18 cellular contexts compared by ENCODE assay signal in the genomic region with DNA sequence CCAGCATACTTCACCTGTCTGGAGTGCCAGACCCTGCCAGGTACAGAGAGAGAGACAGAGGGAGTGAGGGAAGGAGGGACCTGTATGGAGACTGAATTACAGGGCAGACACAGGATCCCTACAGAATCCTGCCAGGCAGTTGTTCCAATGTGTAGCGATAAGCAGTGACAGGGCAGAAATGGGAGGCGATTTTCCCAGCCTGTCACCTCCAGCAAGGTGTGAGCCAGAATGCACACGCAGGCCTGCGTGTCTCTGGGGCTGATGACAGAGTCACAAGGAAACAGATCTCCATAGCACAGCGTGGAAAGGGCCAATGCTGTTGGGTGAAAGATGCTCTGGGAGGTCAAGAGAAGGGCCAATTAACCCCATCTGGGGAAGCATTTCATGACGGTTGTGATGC.
DNase-seq lines count a peak whose midpoint lies in the region; ATAC-seq, FAIRE-seq and TF ChIP-seq lines count a peak whose summit lies in the region.
"Had no signal": no experiment of that assay in that cellular context is flagged by ENCODE, and none has a peak within 500 bp of the region (broad histone marks: within the 10 kb centered on the region; RNA-seq: fewer than 3 reads in every experiment).

No MANE protein-coding gene starts in this region.

- no peak for TF ChIP-seq POLR2A in GM12892 (IDR thresholded peaks at IDR 0.05; ENCODE audit: low read depth, low read length)

- FAIRE-seq in GM12892 (lab: Jason Lieb, UNC): peak; percentile 40
- FAIRE-seq: kidney had no signal

- 77% methylated on average over 6 of the region's 6 CpGs for WGBS in mammary epithelial cell (ENCODE audit: low coverage, missing lambda C conversion rate)

- POLR2A ChIA-PET in activated CD4-positive, alpha-beta T cell treated with anti-CD3 and anti-CD28 coated beads, Interleukin-2, amount 10 ng/mL, durations not matched to agents 7 days and 5 days (lab: Charles Lee): no interaction called here
- POLR2A ChIA-PET in activated naive CD8-positive, alpha-beta T cell treated with anti-CD3 and anti-CD28 coated beads, Interleukin-2, amount 10 ng/mL, durations not matched to agents 7 days and 5 days (lab: Charles Lee): interaction anchor here (1.1 kb wide), 1 partner anchor 15 kb away, joined by 5 read pairs; no protein-coding TSS in a partner anchor

- H3K36me3 ChIP-seq in mammary epithelial cell (ENCODE audit: insufficient read depth, low read length): no peaks in the 10 kb centered on the region
- H3K36me3 ChIP-seq: neural progenitor cell, stomach, upper lobe of left lung had no signal

- peaks cover 92% of the 10 kb centered on the region for H3K4me1 Mint-ChIP-seq in activated CD4-positive, alpha-beta T cell treated with anti-CD3 and anti-CD28 coated beads, Interleukin-2, amount 10 ng/mL, durations not matched to agents 7 days and 5 days
- peaks cover 67% of the 10 kb centered on the region for H3K4me1 Mint-ChIP-seq in activated naive CD8-positive, alpha-beta T cell treated with anti-CD3 and anti-CD28 coated beads, Interleukin-2, amount 10 ng/mL, durations not matched to agents 7 days and 5 days
- peaks cover 82 to 83% of the 10 kb centered on the region in 2 donors for H3K4me1 Mint-ChIP-seq in natural killer cell

- no peaks in the 10 kb centered on the region for H3K79me2 ChIP-seq in mammary epithelial cell (ENCODE audit: insufficient read depth, low read length)

- H3K9me3 Mint-ChIP-seq in activated CD4-positive, alpha-beta T cell treated with anti-CD3 and anti-CD28 coated beads, Interleukin-2, amount 10 ng/mL, durations not matched to agents 7 days and 5 days: no peaks in the 10 kb centered on the region
- H3K9me3 Mint-ChIP-seq in activated naive CD8-positive, alpha-beta T cell treated with anti-CD3 and anti-CD28 coated beads, Interleukin-2, amount 10 ng/mL, durations not matched to agents 7 days and 5 days: no peaks in the 10 kb centered on the region
- H3K9me3 Mint-ChIP-seq in natural killer cell: no peaks in the 10 kb centered on the region
- H3K9me3 Mint-ChIP-seq: neural progenitor cell had no signal

- no peak for ATAC-seq in activated naive CD8-positive, alpha-beta T cell treated with anti-CD3 and anti-CD28 coated beads, Interleukin-2, amount 10 ng/mL, durations not matched to agents 7 days and 5 days (ENCODE audit: low read depth)
- ATAC-seq in natural killer cell: no peak
- ATAC-seq: HCT116 had no signal

- H3K27me3 Mint-ChIP-seq in activated CD4-positive, alpha-beta T cell treated with anti-CD3 and anti-CD28 coated beads, Interleukin-2, amount 10 ng/mL, durations not matched to agents 7 days and 5 days: no peaks in the 10 kb centered on the region
- no peaks in the 10 kb centered on the region for H3K27me3 Mint-ChIP-seq in activated naive CD8-positive, alpha-beta T cell treated with anti-CD3 and anti-CD28 coated beads, Interleukin-2, amount 10 ng/mL, durations not matched to agents 7 days and 5 days
- no peaks in the 10 kb centered on the region for H3K27me3 Mint-ChIP-seq in natural killer cell (ENCODE audit: low read depth in 2 of 2)

- peaks cover 27% of the 10 kb centered on the region for H3K4me1 ChIP-seq in mammary epithelial cell (ENCODE audit: insufficient read depth, low read length)
- H3K4me1 ChIP-seq: neural progenitor cell had no signal

- no peak overlapping the region for H3K9ac ChIP-seq in mammary epithelial cell (ENCODE audit: insufficient read depth, low read length)
- H3K9ac ChIP-seq: neural progenitor cell, SK-N-SH had no signal

- H3K4me3 ChIP-seq in mammary epithelial cell (replicated peaks in 1 of 3; ENCODE audit: insufficient read depth in 1 of 3, low read depth in 2 of 3, low read length in 3 of 3): no peak overlapping the region
- H3K4me3 ChIP-seq: neural progenitor cell, stomach, upper lobe of left lung had no signal

- CTCF ChIA-PET in activated CD4-positive, alpha-beta T cell treated with anti-CD3 and anti-CD28 coated beads, Interleukin-2, amount 10 ng/mL, durations not matched to agents 7 days and 5 days (lab: Charles Lee): no interaction called here
- CTCF ChIA-PET in mammary epithelial cell (lab: Charles Lee; ENCODE audit: low non-redundant PET): no interaction called here

- no TSS peak for BruUV-seq in mammary epithelial cell (replicated peaks; lab: Mats Ljungman, UMichigan)

- DNase-seq in activated CD4-positive, alpha-beta T cell treated with anti-CD3 and anti-CD28 coated beads, Interleukin-2, amount 10 ng/mL, durations not matched to agents 7 days and 5 days: no peak
- DNase-seq in activated CD4-positive, alpha-beta T cell treated with anti-CD3 and anti-CD28 coated beads, Interleukin-2, amount 50 U/mL, for 4 hours: no peak
- no peak for DNase-seq in GM12892 (ENCODE audit: insufficient read length)
- no peak for DNase-seq in activated naive CD8-positive, alpha-beta T cell treated with anti-CD3 and anti-CD28 coated beads, Interleukin-2, amount 10 ng/mL, durations not matched to agents 7 days and 5 days
- no peak for DNase-seq in natural killer cell
- no peak for DNase-seq in SIG-M5 (lab: John Stamatoyannopoulos, UW)
- DNase-seq in mammary epithelial cell: no peak
- no peak for DNase-seq in HuH-7.5 (ENCODE audit: low spot score)
- DNase-seq: effector CD8-positive, alpha-beta T cell; EL; kidney; NCI-H1105 treated with DMSO at 0.1 percent for 48 hours; NCI-H526 treated with DMSO at 0.1 percent for 48 hours; SK-N-SH; stomach; upper lobe of left lung had no signal

- peak overlapping the region; percentile 92 for H3K27ac Mint-ChIP-seq in activated CD4-positive, alpha-beta T cell treated with anti-CD3 and anti-CD28 coated beads, Interleukin-2, amount 10 ng/mL, durations not matched to agents 7 days and 5 days
- peak overlapping the region; percentile 84 for H3K27ac Mint-ChIP-seq in activated naive CD8-positive, alpha-beta T cell treated with anti-CD3 and anti-CD28 coated beads, Interleukin-2, amount 10 ng/mL, durations not matched to agents 7 days and 5 days
- H3K27ac Mint-ChIP-seq in natural killer cell: peak overlapping the region; percentile 90 to 99
- H3K27ac Mint-ChIP-seq: neural progenitor cell had no signal

- no peak overlapping the region for H3K27ac ChIP-seq in mammary epithelial cell (ENCODE audit: insufficient read depth, low read depth, low read length)
- H3K27ac ChIP-seq: neural progenitor cell, stomach, upper lobe of left lung had no signal

- intact Hi-C loops in natural killer cell (cut with micrococcal nuclease) (loop anchor here (10.0 kb wide), 1 partner anchor 227 kb away; no protein-coding TSS in a partner anchor), mammary epithelial cell (cut with micrococcal nuclease) (no loop called here)

- H3K9me3 ChIP-seq in mammary epithelial cell (replicated peaks; ENCODE audit: insufficient read depth, low read length): no peaks in the 10 kb centered on the region
- H3K9me3 ChIP-seq: SK-N-SH, stomach, upper lobe of left lung had no signal

- no peaks in the 10 kb centered on the region for H3K27me3 ChIP-seq in mammary epithelial cell (ENCODE audit: insufficient read depth, low read length)
- H3K27me3 ChIP-seq: neural progenitor cell, stomach, upper lobe of left lung had no signal

- H3K36me3 Mint-ChIP-seq in activated CD4-positive, alpha-beta T cell treated with anti-CD3 and anti-CD28 coated beads, Interleukin-2, amount 10 ng/mL, durations not matched to agents 7 days and 5 days (ENCODE audit: low read depth): peaks cover 9% of the 10 kb centered on the region
- H3K36me3 Mint-ChIP-seq in activated naive CD8-positive, alpha-beta T cell treated with anti-CD3 and anti-CD28 coated beads, Interleukin-2, amount 10 ng/mL, durations not matched to agents 7 days and 5 days: peaks cover 2% of the 10 kb centered on the region
- no peaks in the 10 kb centered on the region for H3K36me3 Mint-ChIP-seq in natural killer cell
- H3K36me3 Mint-ChIP-seq: neural progenitor cell had no signal

- H4K20me1 ChIP-seq in mammary epithelial cell (ENCODE audit: insufficient read depth, low read length): no peaks in the 10 kb centered on the region

- in situ Hi-C loops in mammary epithelial cell (cut with MboI; ENCODE audit: low sequenced_read_pairs in 2 of 2): loop anchor here in 1 of 2 donors (25.0 kb wide), 1 partner anchor 330 kb away; no protein-coding TSS in a partner anchor

- H2AFZ ChIP-seq in mammary epithelial cell (ENCODE audit: low read depth, low read length): no peak overlapping the region
- H2AFZ ChIP-seq: neural progenitor cell had no signal

- no peak for TF ChIP-seq CTCF in natural killer cell (IDR thresholded peaks at IDR 0.05)
- no peak for TF ChIP-seq CTCF in mammary epithelial cell (conservative IDR thresholded peaks at IDR 0.05 in 1 of 2, IDR thresholded peaks at IDR 0.05 in 1 of 2; ENCODE audit: extremely low read depth in 1 of 2, insufficient read depth in 1 of 2, low read depth in 1 of 2, low read length in 2 of 2)

- no peak overlapping the region for H3K4me2 ChIP-seq in mammary epithelial cell (ENCODE audit: insufficient read depth, low read depth, low read length)
- H3K4me2 ChIP-seq: neural progenitor cell, SK-N-SH had no signal

- H3K4me3 Mint-ChIP-seq in activated CD4-positive, alpha-beta T cell treated with anti-CD3 and anti-CD28 coated beads, Interleukin-2, amount 10 ng/mL, durations not matched to agents 7 days and 5 days: peak overlapping the region; percentile 62
- H3K4me3 Mint-ChIP-seq in activated naive CD8-positive, alpha-beta T cell treated with anti-CD3 and anti-CD28 coated beads, Interleukin-2, amount 10 ng/mL, durations not matched to agents 7 days and 5 days: peak overlapping the region; percentile 73
- H3K4me3 Mint-ChIP-seq in natural killer cell: peak overlapping the region; percentile 78
- H3K4me3 Mint-ChIP-seq: neural progenitor cell had no signal

- dilution Hi-C loops in mammary epithelial cell (cut with HindIII; ENCODE audit: low sequenced_read_pairs): loop anchor here (5.0 kb wide), 1 partner anchor 50 kb away; no protein-coding TSS in a partner anchor
